38 cellular contexts compared by ENCODE assay signal in the genomic region with DNA sequence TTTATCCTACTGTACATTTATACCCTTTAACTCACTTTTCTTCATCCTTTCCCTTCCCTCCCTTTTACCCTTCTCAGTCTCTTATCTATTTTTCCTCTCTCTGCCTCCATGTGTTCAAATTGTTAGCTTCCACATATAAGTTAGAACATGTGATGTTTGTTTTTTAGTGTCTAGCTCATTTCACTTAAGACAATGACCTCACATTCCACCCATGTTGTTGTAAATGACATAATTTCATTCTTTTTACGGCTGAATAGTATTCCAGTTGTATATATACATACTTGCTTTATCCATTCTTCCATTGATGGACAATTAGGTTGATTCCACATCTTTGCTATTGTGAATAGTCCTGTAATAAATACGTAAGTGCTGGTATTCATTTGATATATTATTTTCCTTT. TPM values are rescaled to one million over a fixed set of nuclear protein-coding genes. Genes with fewer than 3 reads are reported as not detected.
"Had no signal": no experiment of that assay in that cellular context is flagged by ENCODE, and none has a peak within 500 bp of the region (broad histone marks: within the 10 kb centered on the region; RNA-seq: fewer than 3 reads in every experiment).

No MANE protein-coding gene starts in this region.

- ATAC-seq: activated CD8-positive, alpha-beta T cell treated with anti-CD3 and anti-CD28 coated beads for 36 hours; activated naive CD4-positive, alpha-beta T cell treated with anti-CD3 and anti-CD28 coated beads, Interleukin-2, amount 50 U/mL, for 72 hours; activated T-cell treated with anti-CD3 and anti-CD28 coated beads, Interleukin-2, amount 50 U/mL, for 4 hours; activated T-cell treated with anti-CD3 and anti-CD28 coated beads, Interleukin-2, amount 50 U/mL, for 72 hours; activated T-helper 17 cell treated with anti-CD3 and anti-CD28 coated beads, Interleukin-2, amount 50 U/mL, for 72 hours; body of pancreas had no signal

- H3K4me3 ChIP-seq: adrenal gland, body of pancreas, breast epithelium had no signal

- H3K27ac ChIP-seq: adrenal gland, body of pancreas, brain microvascular endothelial cell, breast epithelium, VCaP had no signal

- H3K27me3 ChIP-seq: body of pancreas, brain microvascular endothelial cell, breast epithelium had no signal

- H3K9me3 Mint-ChIP-seq: activated T-helper 1 cell treated with anti-CD3 and anti-CD28 coated beads, Interleukin-12 subunit alpha, Interleukin-12 subunit beta, Interleukin-2, Interleukin-4 antibody, amounts not matched to agents 30 ng/mL and 10 ng/mL and 1 ng/mL, durations not matched to agents 14 hours and 24 hours and 36 hours; T-helper 2 cell treated with Interferon-gamma antibody and Interleukin-4, amounts not matched to agents 5 μg/mL and 100 μg/mL, for 36 hours had no signal

- H3K27ac Mint-ChIP-seq: activated B cell treated with CpG ODN at 0.5 μM for 24 hours; activated CD4-positive, alpha-beta memory T cell treated with anti-CD3 and anti-CD28 coated beads for 36 hours; activated CD4-positive, alpha-beta T cell treated with anti-CD3 and anti-CD28 coated beads, Interleukin-2, amount 10 ng/mL, durations not matched to agents 24 days and 14 days; activated CD8-positive, alpha-beta T cell treated with anti-CD3 and anti-CD28 coated beads for 36 hours; activated naive CD4-positive, alpha-beta T cell treated with anti-CD3 and anti-CD28 coated beads for 36 hours; activated naive CD4-positive, alpha-beta T cell treated with anti-CD3 and anti-CD28 coated beads, Interleukin-2, amount 50 U/mL, for 72 hours; activated naive CD8-positive, alpha-beta T cell treated with anti-CD3 and anti-CD28 coated beads for 36 hours; activated T-cell treated with anti-CD3 and anti-CD28 coated beads, Interleukin-2, amount 50 U/mL, for 72 hours; activated T-helper 1 cell treated with anti-CD3 and anti-CD28 coated beads, Interleukin-12 subunit alpha, Interleukin-12 subunit beta, Interleukin-2, Interleukin-4 antibody, amounts not matched to agents 30 ng/mL and 10 ng/mL and 1 ng/mL, durations not matched to agents 14 hours and 24 hours and 36 hours; activated T-helper 17 cell treated with anti-CD3 and anti-CD28 coated beads, Interleukin-2, amount 50 U/mL, for 72 hours; T-helper 2 cell treated with Interferon-gamma antibody and Interleukin-4, amounts not matched to agents 5 μg/mL and 100 μg/mL, for 36 hours had no signal

- H3K4me1 ChIP-seq: adrenal gland, body of pancreas, breast epithelium had no signal

- H3K4me1 Mint-ChIP-seq: activated B cell treated with CpG ODN at 0.5 μM for 24 hours; activated CD4-positive, alpha-beta T cell treated with anti-CD3 and anti-CD28 coated beads, Interleukin-2, amount 10 ng/mL, durations not matched to agents 24 days and 14 days; activated naive CD8-positive, alpha-beta T cell treated with anti-CD3 and anti-CD28 coated beads for 36 hours; activated T-helper 17 cell treated with anti-CD3 and anti-CD28 coated beads, Interleukin-2, amount 50 U/mL, for 72 hours had no signal

- DNase-seq: activated B cell treated with CpG ODN at 0.5 μM for 24 hours; activated CD4-positive, alpha-beta memory T cell treated with anti-CD3 and anti-CD28 coated beads for 36 hours; activated CD4-positive, alpha-beta T cell treated with anti-CD3 and anti-CD28 coated beads for 4 hours; activated CD4-positive, alpha-beta T cell treated with anti-CD3 and anti-CD28 coated beads, Interleukin-2, amount 10 ng/mL, durations not matched to agents 24 days and 14 days; activated CD4-positive, alpha-beta T cell treated with anti-CD3 and anti-CD28 coated beads, Interleukin-2, amount 50 U/mL, for 1 hour; activated CD4-positive, alpha-beta T cell treated with anti-CD3 and anti-CD28 coated beads, Interleukin-2, amount 50 U/mL, for 4 hours; activated CD4-positive, CD25-positive, alpha-beta regulatory T cell treated with anti-CD3 and anti-CD28 coated beads, Interleukin-2, amount 50 U/mL, for 72 hours; activated CD8-positive, alpha-beta memory T cell treated with anti-CD3 and anti-CD28 coated beads, Interleukin-2, amount 50 U/mL, for 4 hours; activated CD8-positive, alpha-beta T cell treated with anti-CD3 and anti-CD28 coated beads for 36 hours; activated effector memory CD4-positive, alpha-beta T cell treated with anti-CD3 and anti-CD28 coated beads, Interleukin-2, amount 50 U/mL, for 16 hours; activated gamma-delta T cell treated with Interleukin-2 at 50 U/mL for 16 hours; activated naive CD4-positive, alpha-beta T cell; activated naive CD4-positive, alpha-beta T cell treated with anti-CD3 and anti-CD28 coated beads for 36 hours; activated naive CD4-positive, alpha-beta T cell treated with anti-CD3 and anti-CD28 coated beads, Interleukin-2, amount 50 U/mL, for 16 hours; activated naive CD8-positive, alpha-beta T cell treated with anti-CD3 and anti-CD28 coated beads for 36 hours; activated T-cell treated with anti-CD3 and anti-CD28 coated beads for 4 hours; activated T-cell treated with anti-CD3 and anti-CD28 coated beads, Interleukin-2, amount 50 U/mL, for 1 hour; activated T-cell treated with anti-CD3 and anti-CD28 coated beads, Interleukin-2, amount 50 U/mL, for 4 hours; activated T-cell treated with anti-CD3 and anti-CD28 coated beads, Interleukin-2, amount 50 U/mL, for 72 hours; adrenal gland; amniotic stem cell; aorta; body of pancreas; brain microvascular endothelial cell; central memory CD4-positive, alpha-beta T cell; T-helper 2 cell; T-helper 9 cell had no signal

- H3K36me3 ChIP-seq: adrenal gland, brain microvascular endothelial cell, breast epithelium had no signal

- FAIRE-seq: astrocyte, colon, TTC549 had no signal

- H3K4me3 Mint-ChIP-seq: activated B cell treated with CpG ODN at 0.5 μM for 24 hours; activated CD4-positive, alpha-beta memory T cell treated with anti-CD3 and anti-CD28 coated beads for 36 hours; activated CD4-positive, alpha-beta T cell treated with anti-CD3 and anti-CD28 coated beads, Interleukin-2, amount 10 ng/mL, durations not matched to agents 24 days and 14 days; activated CD8-positive, alpha-beta T cell treated with anti-CD3 and anti-CD28 coated beads for 36 hours; activated naive CD4-positive, alpha-beta T cell treated with anti-CD3 and anti-CD28 coated beads for 36 hours; activated naive CD8-positive, alpha-beta T cell treated with anti-CD3 and anti-CD28 coated beads for 36 hours; activated T-cell treated with anti-CD3 and anti-CD28 coated beads, Interleukin-2, amount 50 U/mL, for 4 hours; activated T-cell treated with anti-CD3 and anti-CD28 coated beads, Interleukin-2, amount 50 U/mL, for 72 hours; activated T-helper 1 cell treated with anti-CD3 and anti-CD28 coated beads, Interleukin-12 subunit alpha, Interleukin-12 subunit beta, Interleukin-2, Interleukin-4 antibody, amounts not matched to agents 30 ng/mL and 10 ng/mL and 1 ng/mL, durations not matched to agents 14 hours and 24 hours and 36 hours; activated T-helper 17 cell treated with anti-CD3 and anti-CD28 coated beads, Interleukin-2, amount 50 U/mL, for 72 hours; T-helper 2 cell treated with Interferon-gamma antibody and Interleukin-4, amounts not matched to agents 5 μg/mL and 100 μg/mL, for 36 hours had no signal

- H3K36me3 Mint-ChIP-seq: activated CD4-positive, alpha-beta memory T cell treated with anti-CD3 and anti-CD28 coated beads for 36 hours; activated naive CD4-positive, alpha-beta T cell treated with anti-CD3 and anti-CD28 coated beads, Interleukin-2, amount 50 U/mL, for 72 hours; activated naive CD8-positive, alpha-beta T cell treated with anti-CD3 and anti-CD28 coated beads for 36 hours had no signal

RNA-seq across cellular contexts. Expression of gene CXCL3, which starts 7.3 kb away (rescaled TPM):
- total RNA-seq: activated B cell treated with CpG ODN at 0.5 μM for 24 hours; activated CD4-positive, alpha-beta memory T cell treated with anti-CD3 and anti-CD28 coated beads for 36 hours; activated CD4-positive, alpha-beta T cell treated with anti-CD3 and anti-CD28 coated beads, Interleukin-2, amount 10 ng/mL, durations not matched to agents 24 days and 14 days; activated CD8-positive, alpha-beta memory T cell treated with anti-CD3 and anti-CD28 coated beads for 36 hours; activated CD8-positive, alpha-beta T cell treated with anti-CD3 and anti-CD28 coated beads for 36 hours; activated naive CD4-positive, alpha-beta T cell treated with anti-CD3 and anti-CD28 coated beads for 36 hours; activated naive CD4-positive, alpha-beta T cell treated with anti-CD3 and anti-CD28 coated beads, Interleukin-2, amount 50 U/mL, for 72 hours; activated naive CD8-positive, alpha-beta T cell treated with anti-CD3 and anti-CD28 coated beads for 36 hours; activated T-cell treated with anti-CD3 and anti-CD28 coated beads, Interleukin-2, amount 50 U/mL, for 72 hours; activated T-helper 17 cell treated with anti-CD3 and anti-CD28 coated beads, Interleukin-2, amount 50 U/mL, for 72 hours had no signal

RNA-seq across cellular contexts. Expression of gene CXCL5, which starts 47.3 kb away (rescaled TPM):
- total RNA-seq: activated B cell treated with CpG ODN at 0.5 μM for 24 hours; activated CD4-positive, alpha-beta memory T cell treated with anti-CD3 and anti-CD28 coated beads for 36 hours; activated CD4-positive, alpha-beta T cell treated with anti-CD3 and anti-CD28 coated beads, Interleukin-2, amount 10 ng/mL, durations not matched to agents 24 days and 14 days; activated CD8-positive, alpha-beta memory T cell treated with anti-CD3 and anti-CD28 coated beads for 36 hours; activated CD8-positive, alpha-beta T cell treated with anti-CD3 and anti-CD28 coated beads for 36 hours; activated naive CD4-positive, alpha-beta T cell treated with anti-CD3 and anti-CD28 coated beads for 36 hours; activated naive CD4-positive, alpha-beta T cell treated with anti-CD3 and anti-CD28 coated beads, Interleukin-2, amount 50 U/mL, for 72 hours; activated naive CD8-positive, alpha-beta T cell treated with anti-CD3 and anti-CD28 coated beads for 36 hours; activated T-cell treated with anti-CD3 and anti-CD28 coated beads, Interleukin-2, amount 50 U/mL, for 4 hours; activated T-cell treated with anti-CD3 and anti-CD28 coated beads, Interleukin-2, amount 50 U/mL, for 72 hours; activated T-helper 1 cell treated with anti-CD3 and anti-CD28 coated beads, Interleukin-12 subunit alpha, Interleukin-12 subunit beta, Interleukin-2, Interleukin-4 antibody, amounts not matched to agents 30 ng/mL and 10 ng/mL and 1 ng/mL, durations not matched to agents 14 hours and 24 hours and 36 hours; activated T-helper 17 cell treated with anti-CD3 and anti-CD28 coated beads, Interleukin-2, amount 50 U/mL, for 72 hours; body of pancreas; cerebellum had no signal

RNA-seq across cellular contexts. Expression of gene CXCL2, which starts 53.2 kb away (rescaled TPM):
- total RNA-seq: activated CD4-positive, alpha-beta memory T cell treated with anti-CD3 and anti-CD28 coated beads for 36 hours; activated CD4-positive, alpha-beta T cell treated with anti-CD3 and anti-CD28 coated beads, Interleukin-2, amount 10 ng/mL, durations not matched to agents 24 days and 14 days; activated CD8-positive, alpha-beta memory T cell treated with anti-CD3 and anti-CD28 coated beads for 36 hours; activated CD8-positive, alpha-beta T cell treated with anti-CD3 and anti-CD28 coated beads for 36 hours; activated naive CD4-positive, alpha-beta T cell treated with anti-CD3 and anti-CD28 coated beads for 36 hours; activated naive CD4-positive, alpha-beta T cell treated with anti-CD3 and anti-CD28 coated beads, Interleukin-2, amount 50 U/mL, for 72 hours; activated naive CD8-positive, alpha-beta T cell treated with anti-CD3 and anti-CD28 coated beads for 36 hours; activated T-cell treated with anti-CD3 and anti-CD28 coated beads, Interleukin-2, amount 50 U/mL, for 72 hours; activated T-helper 1 cell treated with anti-CD3 and anti-CD28 coated beads, Interleukin-12 subunit alpha, Interleukin-12 subunit beta, Interleukin-2, Interleukin-4 antibody, amounts not matched to agents 30 ng/mL and 10 ng/mL and 1 ng/mL, durations not matched to agents 14 hours and 24 hours and 36 hours had no signal

RNA-seq across cellular contexts. Expression of gene PPBP, which starts 57.8 kb away (rescaled TPM):
- total RNA-seq: activated CD4-positive, alpha-beta memory T cell treated with anti-CD3 and anti-CD28 coated beads for 36 hours; activated CD4-positive, alpha-beta T cell treated with anti-CD3 and anti-CD28 coated beads, Interleukin-2, amount 10 ng/mL, durations not matched to agents 24 days and 14 days; activated CD8-positive, alpha-beta memory T cell treated with anti-CD3 and anti-CD28 coated beads for 36 hours; activated CD8-positive, alpha-beta T cell treated with anti-CD3 and anti-CD28 coated beads for 36 hours; activated naive CD4-positive, alpha-beta T cell treated with anti-CD3 and anti-CD28 coated beads for 36 hours; activated naive CD4-positive, alpha-beta T cell treated with anti-CD3 and anti-CD28 coated beads, Interleukin-2, amount 50 U/mL, for 72 hours; activated naive CD8-positive, alpha-beta T cell treated with anti-CD3 and anti-CD28 coated beads for 36 hours; activated T-cell treated with anti-CD3 and anti-CD28 coated beads, Interleukin-2, amount 50 U/mL, for 4 hours; activated T-cell treated with anti-CD3 and anti-CD28 coated beads, Interleukin-2, amount 50 U/mL, for 72 hours; activated T-helper 1 cell treated with anti-CD3 and anti-CD28 coated beads, Interleukin-12 subunit alpha, Interleukin-12 subunit beta, Interleukin-2, Interleukin-4 antibody, amounts not matched to agents 30 ng/mL and 10 ng/mL and 1 ng/mL, durations not matched to agents 14 hours and 24 hours and 36 hours; activated T-helper 17 cell treated with anti-CD3 and anti-CD28 coated beads, Interleukin-2, amount 50 U/mL, for 72 hours; astrocyte; body of pancreas had no signal
- polyA plus RNA-seq: aorta had no signal
